15 cellular contexts compared by ENCODE assay signal in the genomic region with DNA sequence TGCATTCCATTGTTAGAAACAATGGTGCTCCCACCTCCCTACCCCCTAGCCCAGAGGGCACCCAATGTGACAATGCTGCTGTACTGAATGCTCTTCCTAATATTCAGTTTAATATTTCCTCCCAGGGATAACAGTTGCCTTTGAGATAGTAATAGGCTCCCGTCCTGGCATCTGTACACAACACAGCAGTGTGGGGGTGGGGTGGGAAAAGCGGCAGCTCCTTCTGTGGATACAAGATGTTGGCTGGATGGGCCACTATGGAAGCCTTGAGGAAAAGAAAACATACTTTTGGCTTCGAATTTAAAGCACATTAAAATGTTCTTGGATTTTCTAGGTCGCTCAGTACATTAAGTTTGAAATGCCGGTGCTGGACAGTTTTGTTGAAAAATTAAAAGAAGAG. TPM values are rescaled to one million over a fixed set of nuclear protein-coding genes. Genes with fewer than 3 reads are reported as not detected.
DNase-seq lines count a peak whose midpoint lies in the region; ATAC-seq and TF ChIP-seq lines count a peak whose summit lies in the region.
"Had no signal": no experiment of that assay in that cellular context is flagged by ENCODE, and none has a peak within 500 bp of the region (broad histone marks: within the 10 kb centered on the region; RNA-seq: fewer than 3 reads in every experiment).

No MANE protein-coding gene starts in this region.

- no peak overlapping the region for H4K8ac ChIP-seq in IMR-90 (ENCODE audit: low read depth in 2 of 2, low read length in 2 of 2)

- H3K27ac ChIP-seq in IMR-90 (ENCODE audit: insufficient read depth, low read length) (no peak overlapping the region), prostate gland (peak overlapping the region in 1 of 2 donors; percentile 4), left lung (peak overlapping the region in 1 of 2 donors; percentile 30)
- H3K27ac ChIP-seq: neutrophil had no signal

- H4K20me1 ChIP-seq in IMR-90 (ENCODE audit: insufficient read depth, low read length): no peaks in the 10 kb centered on the region

- no peak for TF ChIP-seq RAD21 in IMR-90 (IDR thresholded peaks at IDR 0.05; ENCODE audit: low read length)

- POLR2A ChIA-PET in IMR-90 (lab: Charles Lee; ENCODE audit: unreplicated experiment): no interaction called here

- no TSS peak for BruUV-seq in IMR-90 (replicated peaks; lab: Mats Ljungman, UMichigan)

- H3K4me1 ChIP-seq in IMR-90 (ENCODE audit: control insufficient read depth, insufficient read depth, low read length) (peaks cover 53% of the 10 kb centered on the region), prostate gland (replicated peaks) (peaks cover 14% of the 10 kb centered on the region), left lung (peaks cover 3 to 49% of the 10 kb centered on the region in 2 donors)

- peak overlapping the region; percentile 53; the same call in 1 of the 2 replicates for H2AK5ac ChIP-seq in IMR-90 (ENCODE audit: low read depth, low read length)

- H2BK15ac ChIP-seq in IMR-90 (ENCODE audit: low read depth, low read length): peak overlapping the region; percentile 97; the same call in 2 of the 3 replicates

- H3K4me2 ChIP-seq in IMR-90 (ENCODE audit: low read depth, low read length): no peak overlapping the region

- H3K23ac ChIP-seq in IMR-90 (ENCODE audit: low read depth, low read length): no peak overlapping the region

- H3K14ac ChIP-seq in IMR-90 (replicated peaks; ENCODE audit: low read depth, low read length): no peak overlapping the region; the same call in 1 of the 2 replicates

- no peak overlapping the region for H2AFZ ChIP-seq in IMR-90 (replicated peaks; ENCODE audit: low read length, poor library complexity)

- H4K5ac ChIP-seq in IMR-90 (ENCODE audit: low read depth, low read length): no peak overlapping the region

- peak overlapping the region; percentile 98 for H2BK20ac ChIP-seq in IMR-90 (ENCODE audit: low read depth, low read length)

- intact Hi-C loops in IMR-90 (cut with micrococcal nuclease) (no loop called here), Right ventricle myocardium superior (cut with DNase I) (loop anchor here (5.0 kb wide), 1 partner anchor 59 kb away; no protein-coding TSS in a partner anchor), prostate gland (cut with DNase I) (loop anchor here (10.0 kb wide), 1 partner anchor 603 kb away; no protein-coding TSS in a partner anchor), left lung (cut with DNase I) (no loop called here)

- ATAC-seq in IMR-90 (ENCODE audit: low read depth): no peak
- ATAC-seq in Right ventricle myocardium superior (ENCODE audit: poor library complexity): no peak
- no peak for ATAC-seq in left lung
- ATAC-seq in HG03175 (IDR thresholded peaks at IDR 0.05; ENCODE audit: unreplicated experiment): no peak
- no peak for ATAC-seq in GM21786 (IDR thresholded peaks at IDR 0.05; ENCODE audit: unreplicated experiment)

- H2AK9ac ChIP-seq in IMR-90 (replicated peaks; ENCODE audit: low read depth, low read length, poor library complexity): no peak overlapping the region

- no peak for TF ChIP-seq CTCF in IMR-90 (conservative IDR thresholded peaks at IDR 0.05; ENCODE audit: low read depth, low read length)
- TF ChIP-seq CTCF in prostate gland (IDR thresholded peaks at IDR 0.05): no peak
- no peak for TF ChIP-seq CTCF in left lung (IDR thresholded peaks at IDR 0.05)

- peak overlapping the region; percentile 98 for H4K91ac ChIP-seq in IMR-90 (ENCODE audit: insufficient read depth, low read depth, low read length)

- no peak overlapping the region; the same call in 1 of the 2 replicates for H3K18ac ChIP-seq in IMR-90 (ENCODE audit: low read depth, low read length)

- 83% methylated on average over 4 of the region's 5 CpGs; no CpG with 5 or more reads in 1 of the 2 experiments for WGBS in IMR-90 (ENCODE audit: extremely low coverage in 2 of 2, insufficient read length in 1 of 2), 2 experiments
- WGBS in prostate gland: 37% methylated on average over 5 of the region's 5 CpGs

- H3K79me1 ChIP-seq in IMR-90 (ENCODE audit: low read depth in 1 of 2, low read length in 2 of 2): peaks cover 0 to 8% of the 10 kb centered on the region in 2 experiments; a peak in 1 of 4 replicates

- H2BK120ac ChIP-seq in IMR-90 (ENCODE audit: low read depth, low read length): peak overlapping the region; percentile 99

- peak overlapping the region; percentile 14 for H2BK5ac ChIP-seq in IMR-90 (ENCODE audit: low read depth, low read length, poor library complexity, severe bottlenecking)

- peaks cover 11% of the 10 kb centered on the region; the same call in 1 of the 2 replicates for H3K36me3 ChIP-seq in IMR-90 (ENCODE audit: control insufficient read depth, insufficient read depth, low read length)
- no peaks in the 10 kb centered on the region for H3K36me3 ChIP-seq in prostate gland
- H3K36me3 ChIP-seq in left lung: peaks cover 0 to 75% of the 10 kb centered on the region in 2 donors

- TF ChIP-seq POLR2A in IMR-90 (IDR thresholded peaks at IDR 0.05; ENCODE audit: low read depth, low read length) (no peak), prostate gland (IDR thresholded peaks at IDR 0.05) (no peak)

- H3K27me3 ChIP-seq in IMR-90 (ENCODE audit: control insufficient read depth, insufficient read depth, low read length): no peaks in the 10 kb centered on the region
- no peaks in the 10 kb centered on the region for H3K27me3 ChIP-seq in prostate gland (replicated peaks; ENCODE audit: insufficient read depth)
- H3K27me3 ChIP-seq in left lung: no peaks in the 10 kb centered on the region
- H3K27me3 ChIP-seq: neutrophil, stomach had no signal

- no peak overlapping the region for H3K9ac ChIP-seq in IMR-90 (ENCODE audit: low read depth, low read length)

- H3K4me3 ChIP-seq in IMR-90 (ENCODE audit: insufficient read depth, low read depth, low read length) (no peak overlapping the region), prostate gland (no peak overlapping the region), left lung (no peak overlapping the region)
- H3K4me3 ChIP-seq: stomach had no signal

- H3K9me1 ChIP-seq in IMR-90 (ENCODE audit: insufficient read depth, low read length): peaks cover 40% of the 10 kb centered on the region

- dilution Hi-C loops in IMR-90 (cut with HindIII; ENCODE audit: low sequenced_read_pairs, unreplicated experiment): no loop called here

- CTCF ChIA-PET in IMR-90 (lab: Yijun Ruan, JAX): no interaction called here

- DNase-seq in IMR-90 (no peak), Right ventricle myocardium superior (peak; percentile 53), prostate gland (ENCODE audit: low spot score) (peak; percentile 9), left lung (no peak)
- DNase-seq: activated CD4-positive, CD25-positive, alpha-beta regulatory T cell treated with anti-CD3 and anti-CD28 coated beads, Interleukin-2, amount 50 U/mL, for 72 hours; activated naive CD8-positive, alpha-beta T cell treated with anti-CD3 and anti-CD28 coated beads, Interleukin-2, amount 10 ng/mL, durations not matched to agents 7 days and 5 days; activated T-cell treated with anti-CD3 and anti-CD28 coated beads, Interleukin-2, amount 50 U/mL, for 24 hours; COR-L47; GF-D8; mesenchymal stem cell; T-helper 2 cell had no signal

- H3K9me3 ChIP-seq in IMR-90 (ENCODE audit: control insufficient read depth, insufficient read depth, low read length) (no peaks in the 10 kb centered on the region), prostate gland (no peaks in the 10 kb centered on the region), left lung (no peaks in the 10 kb centered on the region)
- H3K9me3 ChIP-seq: neutrophil, stomach had no signal

- no peak overlapping the region for H3K56ac ChIP-seq in IMR-90 (ENCODE audit: extremely low read depth, insufficient read depth, low read length)

- H3K4ac ChIP-seq in IMR-90 (ENCODE audit: low read depth, low read length): peak overlapping the region; percentile 50; the same call in 1 of the 2 replicates

- in situ Hi-C loops in IMR-90 (cut with MboI; ENCODE audit: low sequenced_read_pairs): loop anchor here (25.0 kb wide), 4 partner anchors 1021 to 1854 kb away; a partner anchor contains a TSS

TF ChIP-seq in IMR-90, 13 proteins besides CTCF, POLR2A, EP300 and RAD21 (continues in another document):
- TF ChIP-seq, protein P1, sequence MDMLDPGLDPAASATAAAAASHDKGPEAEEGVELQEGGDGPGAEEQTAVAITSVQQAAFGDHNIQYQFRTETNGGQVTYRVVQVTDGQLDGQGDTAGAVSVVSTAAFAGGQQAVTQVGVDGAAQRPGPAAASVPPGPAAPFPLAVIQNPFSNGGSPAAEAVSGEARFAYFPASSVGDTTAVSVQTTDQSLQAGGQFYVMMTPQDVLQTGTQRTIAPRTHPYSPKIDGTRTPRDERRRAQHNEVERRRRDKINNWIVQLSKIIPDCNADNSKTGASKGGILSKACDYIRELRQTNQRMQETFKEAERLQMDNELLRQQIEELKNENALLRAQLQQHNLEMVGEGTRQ (IDR thresholded peaks at IDR 0.05; ENCODE audit: low read depth, low read length): no peak
- TF ChIP-seq RCOR1 (IDR thresholded peaks at IDR 0.05; ENCODE audit: insufficient replicate concordance, low read length): no peak

RNA-seq across cellular contexts. Expression of a gene that starts 9.2 kb away (rescaled TPM):
- 12.4 and 18.6 TPM in 2 replicates for total RNA-seq in IMR-90 (2012; rRNA removed)
- polyA plus RNA-seq in IMR-90 (2012; rRNA removed): 8.4 and 10.6 TPM in 2 replicates
- 1.7 and 2.4 TPM in 2 replicates for polyA plus RNA-seq in IMR-90 (2012; cell fraction: cytosol; rRNA removed)
- 0.39 and 4.0 TPM in 2 replicates for polyA plus RNA-seq in IMR-90 (2012; cell fraction: nucleus; rRNA removed; ENCODE audit: low replicate concordance)
- total RNA-seq in Right ventricle myocardium superior: 11.4 TPM
- 10 to 100 TPM; 15.8 to 24.2 TPM for total RNA-seq in prostate gland
- total RNA-seq in left lung: 10 to 100 TPM; 19.3 to 24.0 TPM

RNA-seq across cellular contexts. Expression of a gene that starts 13.0 kb away (rescaled TPM):
- total RNA-seq in IMR-90 (2012; rRNA removed) (11.7 and 13.6 TPM in 2 replicates), Right ventricle myocardium superior (35.1 TPM), prostate gland (100 to 1,000 TPM in 1 of 2 donors, 10 to 100 TPM in 1; 27.2 to 144 TPM), left lung (10 to 100 TPM; 25.4 to 33.9 TPM)
- 19.7 and 30.0 TPM in 2 replicates for polyA plus RNA-seq in IMR-90 (2012; rRNA removed)
- polyA plus RNA-seq in IMR-90 (2012; cell fraction: cytosol; rRNA removed): 16.4 and 30.1 TPM in 2 replicates
- polyA plus RNA-seq in IMR-90 (2012; cell fraction: nucleus; rRNA removed; ENCODE audit: low replicate concordance): 18.4 and 24.2 TPM in 2 replicates

RNA-seq across cellular contexts. Expression of a gene that starts 32.0 kb away (rescaled TPM):
- total RNA-seq in IMR-90 (2012; rRNA removed): 5.9 and 6.1 TPM in 2 replicates
- polyA plus RNA-seq in IMR-90 (2012; rRNA removed): 8.6 and 10.1 TPM in 2 replicates
- 4.5 and 6.1 TPM in 2 replicates for polyA plus RNA-seq in IMR-90 (2012; cell fraction: cytosol; rRNA removed)
- polyA plus RNA-seq in IMR-90 (2012; cell fraction: nucleus; rRNA removed; ENCODE audit: low replicate concordance): 46.1 and 53.0 TPM in 2 replicates
- 87.5 TPM for total RNA-seq in Right ventricle myocardium superior
- 10 to 100 TPM in 1 of 2 donors, 1 to 10 TPM in 1; 6.1 to 31.0 TPM for total RNA-seq in prostate gland
- total RNA-seq in left lung: 10 to 100 TPM; 52.2 to 54.7 TPM

Comparison
In these comparisons a context has a peak if more than half of its experiments do, and no peak if none do; other contexts are left out.
1. DNase-seq: peak in Right ventricle myocardium superior (single experiment) and prostate gland (single experiment); none in IMR-90 (single experiment) and left lung (0 of 2).
2. intact Hi-C loops: an anchor here in Right ventricle myocardium superior (5.0 kb wide) and prostate gland (10.0 kb wide); none called in IMR-90 and left lung.